In the genomic region with DNA sequence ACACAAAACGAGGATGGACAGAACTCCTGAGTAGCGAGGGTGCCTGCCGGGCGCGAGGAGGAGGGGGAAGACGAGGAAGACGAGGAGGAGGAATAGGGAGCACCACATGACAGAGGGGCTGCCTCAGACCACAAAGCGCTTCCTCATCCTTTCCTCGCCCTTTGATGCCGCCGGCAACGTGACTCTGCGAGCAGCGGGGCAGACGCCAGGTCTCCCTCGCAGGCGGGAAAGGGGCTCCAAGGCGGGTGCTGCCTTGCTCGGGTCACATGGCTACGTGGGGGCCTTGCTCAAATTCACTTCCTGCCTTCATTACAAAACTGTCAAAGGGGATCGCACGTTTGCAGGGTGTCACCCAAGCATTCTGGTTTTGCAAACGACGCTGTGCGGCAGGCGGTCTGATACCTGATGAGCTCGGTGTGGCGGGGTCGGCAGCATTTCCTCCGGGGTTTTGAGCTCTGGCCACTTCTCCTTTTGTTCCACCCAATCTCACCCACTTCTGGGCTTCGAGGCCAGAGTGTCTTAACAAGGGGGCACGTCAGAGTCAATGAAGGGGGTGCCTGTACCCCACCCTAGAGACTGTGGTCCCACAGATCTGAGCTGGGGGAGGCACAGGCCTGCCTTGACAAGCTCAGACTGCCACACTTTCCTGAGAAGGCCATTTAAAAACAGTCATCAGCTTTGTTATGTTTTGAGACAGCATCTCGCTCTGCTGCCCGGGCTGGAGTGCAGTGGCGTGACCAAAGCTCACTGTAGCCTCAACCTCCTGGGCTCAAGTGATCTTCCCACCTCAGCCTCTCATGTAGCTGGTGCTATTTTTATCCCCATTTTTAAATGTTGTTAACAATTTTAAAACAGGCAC, we compare ENCODE assay signal across 8 cellular contexts. TPM values are rescaled to one million over a fixed set of nuclear protein-coding genes. Genes with fewer than 3 reads are reported as not detected.
A peak's percentile ranks its signal among the peaks of the same experiment; 100 is the strongest.
DNase-seq lines count a peak whose midpoint lies in the region; ATAC-seq and TF ChIP-seq lines count a peak whose summit lies in the region.

No MANE protein-coding gene starts in this region.

- DNase-seq in A673 (ENCODE audit: low spot score) (no peak), PC-3 (no peak), inferior parietal cortex (ENCODE audit: extremely low spot score) (no peak), kidney tubule cell (ENCODE audit: low spot score) (no peak), caudate nucleus (lab: John Stamatoyannopoulos, UW) (no peak)
- peak; percentile 47 for DNase-seq in activated naive CD4-positive, alpha-beta T cell treated with anti-CD3 and anti-CD28 coated beads, Interleukin-2, amount 50 U/mL, for 16 hours
- peak; percentile 60 for DNase-seq in stimulated activated CD8-positive, alpha-beta memory T cell treated with anti-CD3 and anti-CD28 coated beads, Interleukin-4, amount 100 ng/mL, for 24 hours (ENCODE audit: low read depth)

- H3K27ac ChIP-seq in A673 (ENCODE audit: low read depth, low read length, poor library complexity, severe bottlenecking) (no peak overlapping the region), PC-3 (ENCODE audit: low read length) (no peak overlapping the region), caudate nucleus (ENCODE audit: low read depth, low read length) (no peak overlapping the region)

- POLR2A ChIA-PET in A673 (lab: Charles Lee; ENCODE audit: low non-redundant PET) = no interaction called here
- POLR2A ChIA-PET in PC-3 (lab: Charles Lee; ENCODE audit: unreplicated experiment) = interaction anchor here (0.5 kb wide), 1 partner anchor 101 kb away, joined by 12 read pairs; a partner anchor contains a TSS

- TF ChIP-seq CTCF in A673 (conservative IDR thresholded peaks at IDR 0.05; ENCODE audit: low read depth, low read length) (no peak), PC-3 (conservative IDR thresholded peaks at IDR 0.05; ENCODE audit: low read depth, low read length) (no peak)

- H3K36me3 ChIP-seq in A673 (ENCODE audit: insufficient read depth, low read length, poor library complexity, severe bottlenecking) (peaks cover 53% of the 10 kb centered on the region), PC-3 (ENCODE audit: low read depth, low read length) (peaks cover 4% of the 10 kb centered on the region; the same call in 1 of the 2 replicates)

- H3K4me1 ChIP-seq in A673 (ENCODE audit: insufficient read depth, low read length, poor library complexity, severe bottlenecking) (no peaks in the 10 kb centered on the region), PC-3 (ENCODE audit: insufficient read depth, low read length) (no peaks in the 10 kb centered on the region; the same call in 1 of the 2 replicates)

- CTCF ChIA-PET in A673 (lab: Charles Lee) = no interaction called here
- CTCF ChIA-PET in PC-3 (lab: Charles Lee) = no interaction called here

- H3K27me3 ChIP-seq in A673 (replicated peaks; ENCODE audit: insufficient read depth, low read depth, low read length, poor library complexity) (no peaks in the 10 kb centered on the region), PC-3 (ENCODE audit: low read length) (no peaks in the 10 kb centered on the region)

- H3K4me3 ChIP-seq in A673 (ENCODE audit: low read depth, low read length, poor library complexity, severe bottlenecking) (no peak overlapping the region), PC-3 (ENCODE audit: low read length) (no peak overlapping the region)

- no peak overlapping the region for H3K9ac ChIP-seq in PC-3 (ENCODE audit: low read length)

- no peaks in the 10 kb centered on the region for H3K9me2 ChIP-seq in PC-3 (replicated peaks; ENCODE audit: low read length)

- no peak overlapping the region for H2AFZ ChIP-seq in PC-3 (ENCODE audit: low read length)

- no peaks in the 10 kb centered on the region for H3K79me2 ChIP-seq in PC-3 (ENCODE audit: low read length)

- no peaks in the 10 kb centered on the region for H3F3A ChIP-seq in PC-3 (ENCODE audit: low read length, unreplicated experiment)

- H4K20me1 ChIP-seq in PC-3 (ENCODE audit: low read length) = no peaks in the 10 kb centered on the region

- H3K9me3 ChIP-seq in A673 (ENCODE audit: low read depth, low read length, poor library complexity, severe bottlenecking) = no peaks in the 10 kb centered on the region
- H3K9me3 ChIP-seq in PC-3 (ENCODE audit: low read length) = no peaks in the 10 kb centered on the region

- intact Hi-C loops in A673 (cut with micrococcal nuclease; ENCODE audit: unreplicated experiment) (no loop called here), PC-3 (cut with micrococcal nuclease) (no loop called here)

- no peak overlapping the region for H3K4me2 ChIP-seq in PC-3 (ENCODE audit: low read length)

- ATAC-seq in GM21515 (IDR thresholded peaks at IDR 0.05; ENCODE audit: unreplicated experiment) (peak; percentile 49), PC-3 (no peak)

- BruUV-seq in A673 (replicated peaks; lab: Mats Ljungman, UMichigan) (TSS peak; percentile 11), PC-3 (replicated peaks; lab: Mats Ljungman, UMichigan) (TSS peak; percentile 4)

RNA-seq across cellular contexts. Expression of a gene that starts 14.9 kb away (rescaled TPM):
- total RNA-seq in A673 (2021) (185 and 198 TPM in 2 replicates), PC-3 (2014; rRNA removed) (229 and 360 TPM in 2 replicates)

RNA-seq across cellular contexts. Expression of a gene that starts 42.3 kb away (rescaled TPM):
- total RNA-seq in A673 (2021) = 25.1 and 25.9 TPM in 2 replicates
- total RNA-seq in PC-3 (2014; rRNA removed) = 16.7 and 40.2 TPM in 2 replicates

RNA-seq across cellular contexts. Expression of a gene that starts 44.4 kb away (rescaled TPM):
- not detected in 2 replicates for total RNA-seq in A673 (2021)
- not detected in 2 replicates for total RNA-seq in PC-3 (2014; rRNA removed)

Comparison
In these comparisons a context has a peak if more than half of its experiments do, and no peak if none do; other contexts are left out.
1. DNase-seq: peak in activated naive CD4-positive, alpha-beta T cell treated with anti-CD3 and anti-CD28 coated beads, Interleukin-2, amount 50 U/mL, for 16 hours (single experiment) and stimulated activated CD8-positive, alpha-beta memory T cell treated with anti-CD3 and anti-CD28 coated beads, Interleukin-4, amount 100 ng/mL, for 24 hours (single experiment); none in A673 (single experiment), PC-3 (single experiment), inferior parietal cortex (single experiment), kidney tubule cell (single experiment) and caudate nucleus (0 of 61).